1 cellular context compared by ENCODE assay signal in the genomic region with DNA sequence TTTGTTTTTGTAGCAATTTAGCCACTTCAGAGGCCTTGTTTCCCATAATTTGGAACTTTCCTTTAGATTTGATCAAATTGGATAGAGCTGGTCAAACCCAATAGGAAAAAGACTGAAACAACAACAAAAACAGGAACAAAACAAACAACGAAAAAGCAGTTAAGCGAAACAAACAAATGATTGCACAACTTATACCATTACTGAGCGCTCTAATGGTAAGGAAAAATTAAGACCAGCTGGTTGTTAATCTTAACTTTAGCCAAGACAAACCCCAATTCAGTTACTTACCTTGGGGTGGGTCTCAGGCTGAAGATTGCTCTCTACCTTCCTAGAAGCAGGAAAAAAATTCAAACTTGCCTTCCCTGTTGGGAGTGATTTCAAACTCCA.
TF ChIP-seq lines count a peak whose summit lies in the region.

No MANE protein-coding gene starts in this region.

TF ChIP-seq in H1, 55 proteins besides CTCF, POLR2A, EP300 and RAD21:
- no peak for TF ChIP-seq SAP30 (IDR thresholded peaks at IDR 0.05; ENCODE audit: insufficient read depth, insufficient replicate concordance, low read length)
- peak; percentile 66; the same call in 1 of the 2 replicates for TF ChIP-seq CEBPB (IDR thresholded peaks at IDR 0.05; ENCODE audit: low read depth, low read length)
- no peak for TF ChIP-seq TAF7 (optimal IDR thresholded peaks at IDR 0.05; ENCODE audit: borderline replicate concordance, low read depth, low read length)
